Comparison of ENCODE assay signal across 22 cellular contexts in the genomic region with DNA sequence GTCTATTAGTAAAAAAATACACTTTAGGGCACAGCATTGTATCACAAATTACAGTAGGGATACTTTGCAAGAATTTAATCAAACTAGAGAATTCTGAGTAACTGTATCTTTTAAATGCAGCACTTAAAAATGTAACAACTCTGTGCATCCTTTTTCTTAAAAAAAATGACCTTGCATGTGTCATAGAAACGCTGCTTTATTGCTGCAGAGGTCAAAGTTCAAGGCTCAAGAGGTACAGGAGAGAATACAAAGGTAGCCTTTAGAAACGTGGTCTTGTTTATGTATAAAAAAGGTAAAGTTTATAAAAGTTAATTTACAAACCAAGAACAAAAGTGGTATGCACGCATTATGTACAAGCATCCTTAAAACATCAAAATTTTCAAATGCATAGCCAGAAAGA.
"Had no signal": no experiment of that assay in that cellular context is flagged by ENCODE, and none has a peak within 500 bp of the region (broad histone marks: within the 10 kb centered on the region; RNA-seq: fewer than 3 reads in every experiment).

No MANE protein-coding gene starts in this region.

- H3K4me3 Mint-ChIP-seq: activated B cell treated with CpG ODN at 0.5 μM for 24 hours; activated CD4-positive, alpha-beta T cell treated with anti-CD3 and anti-CD28 coated beads, Interleukin-2, amount 10 ng/mL, durations not matched to agents 24 days and 14 days; activated CD8-positive, alpha-beta memory T cell treated with anti-CD3 and anti-CD28 coated beads, Interleukin-2, amount 10 ng/mL, durations not matched to agents 7 days and 5 days; activated naive CD4-positive, alpha-beta T cell treated with anti-CD3 and anti-CD28 coated beads, Interleukin-2, amount 50 U/mL, for 24 hours; activated T-cell treated with anti-CD3 and anti-CD28 coated beads, Interleukin-2, amount 50 U/mL, for 24 hours; activated T-helper 1 cell treated with anti-CD3 and anti-CD28 coated beads, Interleukin-12 subunit alpha, Interleukin-12 subunit beta, Interleukin-2, Interleukin-4 antibody, amounts not matched to agents 30 ng/mL and 10 ng/mL and 1 ng/mL, durations not matched to agents 14 hours and 24 hours and 36 hours; T-helper 1 cell treated with Interleukin-12 subunit alpha and Interleukin-12 subunit beta and Interleukin-4 antibody, amounts not matched to agents 30 μg/mL and 1 μg/mL, for 36 hours had no signal

- H3K4me1 Mint-ChIP-seq: activated B cell treated with CpG ODN at 0.5 μM for 24 hours; activated CD4-positive, alpha-beta T cell treated with anti-CD3 and anti-CD28 coated beads, Interleukin-2, amount 10 ng/mL, durations not matched to agents 24 days and 14 days; activated CD8-positive, alpha-beta memory T cell treated with anti-CD3 and anti-CD28 coated beads, Interleukin-2, amount 10 ng/mL, durations not matched to agents 7 days and 5 days; activated naive CD4-positive, alpha-beta T cell treated with anti-CD3 and anti-CD28 coated beads, Interleukin-2, amount 50 U/mL, for 24 hours had no signal

- FAIRE-seq: bronchial epithelial cell, RCC 7860 had no signal

- H3K36me3 Mint-ChIP-seq: activated CD8-positive, alpha-beta memory T cell treated with anti-CD3 and anti-CD28 coated beads, Interleukin-2, amount 10 ng/mL, durations not matched to agents 7 days and 5 days; activated naive CD4-positive, alpha-beta T cell treated with anti-CD3 and anti-CD28 coated beads, Interleukin-2, amount 50 U/mL, for 24 hours had no signal

- ATAC-seq: activated CD8-positive, alpha-beta memory T cell treated with anti-CD3 and anti-CD28 coated beads, Interleukin-2, amount 10 ng/mL, durations not matched to agents 7 days and 5 days had no signal

- DNase-seq: activated B cell treated with CpG ODN at 0.5 μM for 24 hours; activated CD4-positive, alpha-beta T cell treated with anti-CD3 and anti-CD28 coated beads for 1 hour; activated CD4-positive, alpha-beta T cell treated with anti-CD3 and anti-CD28 coated beads, Interleukin-2, amount 10 ng/mL, durations not matched to agents 24 days and 14 days; activated CD4-positive, alpha-beta T cell treated with anti-CD3 and anti-CD28 coated beads, Interleukin-2, amount 50 U/mL, for 48 hours; activated CD8-positive, alpha-beta memory T cell treated with anti-CD3 and anti-CD28 coated beads, Interleukin-2, amount 10 ng/mL, durations not matched to agents 7 days and 5 days; activated effector memory CD4-positive, alpha-beta T cell treated with Interleukin-2 at 50 U/mL for 16 hours; activated naive CD4-positive, alpha-beta T cell; activated T-cell treated with anti-CD3 and anti-CD28 coated beads, Interleukin-2, amount 50 U/mL, for 24 hours; aorta; central memory CD4-positive, alpha-beta T cell; NCI-H1092; NCI-H1417; NCI-H2029; NCI-H2107; NCI-H2171 treated with DMSO at 0.1 percent for 48 hours; NCI-H226; NCI-H526 had no signal

- H3K27me3 Mint-ChIP-seq: activated B cell treated with CpG ODN at 0.5 μM for 24 hours; activated CD4-positive, alpha-beta T cell treated with anti-CD3 and anti-CD28 coated beads, Interleukin-2, amount 10 ng/mL, durations not matched to agents 24 days and 14 days; activated T-cell treated with anti-CD3 and anti-CD28 coated beads, Interleukin-2, amount 50 U/mL, for 24 hours had no signal

- H3K27ac Mint-ChIP-seq: activated B cell treated with CpG ODN at 0.5 μM for 24 hours; activated CD4-positive, alpha-beta T cell treated with anti-CD3 and anti-CD28 coated beads, Interleukin-2, amount 10 ng/mL, durations not matched to agents 24 days and 14 days; activated CD8-positive, alpha-beta memory T cell treated with anti-CD3 and anti-CD28 coated beads, Interleukin-2, amount 10 ng/mL, durations not matched to agents 7 days and 5 days; activated naive CD4-positive, alpha-beta T cell treated with anti-CD3 and anti-CD28 coated beads, Interleukin-2, amount 50 U/mL, for 24 hours; activated T-cell treated with anti-CD3 and anti-CD28 coated beads, Interleukin-2, amount 50 U/mL, for 24 hours; activated T-helper 1 cell treated with anti-CD3 and anti-CD28 coated beads, Interleukin-12 subunit alpha, Interleukin-12 subunit beta, Interleukin-2, Interleukin-4 antibody, amounts not matched to agents 30 ng/mL and 10 ng/mL and 1 ng/mL, durations not matched to agents 14 hours and 24 hours and 36 hours; T-helper 1 cell treated with Interleukin-12 subunit alpha and Interleukin-12 subunit beta and Interleukin-4 antibody, amounts not matched to agents 30 μg/mL and 1 μg/mL, for 36 hours had no signal

- H3K9me3 Mint-ChIP-seq: activated CD4-positive, alpha-beta T cell treated with anti-CD3 and anti-CD28 coated beads, Interleukin-2, amount 10 ng/mL, durations not matched to agents 24 days and 14 days; activated naive CD4-positive, alpha-beta T cell treated with anti-CD3 and anti-CD28 coated beads, Interleukin-2, amount 50 U/mL, for 24 hours; activated T-cell treated with anti-CD3 and anti-CD28 coated beads, Interleukin-2, amount 50 U/mL, for 24 hours; activated T-helper 1 cell treated with anti-CD3 and anti-CD28 coated beads, Interleukin-12 subunit alpha, Interleukin-12 subunit beta, Interleukin-2, Interleukin-4 antibody, amounts not matched to agents 30 ng/mL and 10 ng/mL and 1 ng/mL, durations not matched to agents 14 hours and 24 hours and 36 hours; T-helper 1 cell treated with Interleukin-12 subunit alpha and Interleukin-12 subunit beta and Interleukin-4 antibody, amounts not matched to agents 30 μg/mL and 1 μg/mL, for 36 hours had no signal
